Comparison of ENCODE assay signal across 1 cellular context in the genomic region with DNA sequence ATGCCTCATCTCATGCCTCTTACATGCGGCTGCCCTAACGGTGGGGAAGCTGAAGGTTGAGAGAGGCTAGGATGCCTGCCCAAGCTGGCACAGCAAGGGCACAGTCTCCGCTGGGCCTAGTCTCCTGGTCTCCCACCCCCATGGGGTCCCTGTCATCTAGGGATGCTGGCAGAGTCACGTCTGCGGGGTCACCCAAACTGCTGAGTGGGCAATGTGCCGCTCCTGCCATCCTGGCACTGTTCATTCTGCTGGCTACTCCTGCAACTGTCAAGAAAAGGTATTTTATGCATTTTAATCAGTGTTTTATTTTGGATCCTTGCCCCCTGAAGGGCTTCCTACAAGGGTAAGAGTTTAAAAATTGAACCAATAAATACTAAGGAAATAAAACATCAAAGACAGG.
TF ChIP-seq lines count a peak whose summit lies in the region.

No MANE protein-coding gene starts in this region.

TF ChIP-seq in IMR-90, 13 proteins besides CTCF, POLR2A, EP300 and RAD21 (continued from another document):
- TF ChIP-seq, protein P1, sequence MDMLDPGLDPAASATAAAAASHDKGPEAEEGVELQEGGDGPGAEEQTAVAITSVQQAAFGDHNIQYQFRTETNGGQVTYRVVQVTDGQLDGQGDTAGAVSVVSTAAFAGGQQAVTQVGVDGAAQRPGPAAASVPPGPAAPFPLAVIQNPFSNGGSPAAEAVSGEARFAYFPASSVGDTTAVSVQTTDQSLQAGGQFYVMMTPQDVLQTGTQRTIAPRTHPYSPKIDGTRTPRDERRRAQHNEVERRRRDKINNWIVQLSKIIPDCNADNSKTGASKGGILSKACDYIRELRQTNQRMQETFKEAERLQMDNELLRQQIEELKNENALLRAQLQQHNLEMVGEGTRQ (IDR thresholded peaks at IDR 0.05; ENCODE audit: low read depth, low read length) = no peak
- TF ChIP-seq FOS (IDR thresholded peaks at IDR 0.05; ENCODE audit: low read depth, low read length) = no peak
- TF ChIP-seq CEBPB (IDR thresholded peaks at IDR 0.05; ENCODE audit: low read depth, low read length) = no peak
- TF ChIP-seq MAFK (IDR thresholded peaks at IDR 0.05; ENCODE audit: low read depth, low read length) = no peak
- no peak for TF ChIP-seq MAZ (IDR thresholded peaks at IDR 0.05; ENCODE audit: borderline replicate concordance, low read depth, low read length)
- no peak for TF ChIP-seq MXI1 (IDR thresholded peaks at IDR 0.05; ENCODE audit: borderline replicate concordance, low read depth, low read length)
- TF ChIP-seq, protein P2, sequence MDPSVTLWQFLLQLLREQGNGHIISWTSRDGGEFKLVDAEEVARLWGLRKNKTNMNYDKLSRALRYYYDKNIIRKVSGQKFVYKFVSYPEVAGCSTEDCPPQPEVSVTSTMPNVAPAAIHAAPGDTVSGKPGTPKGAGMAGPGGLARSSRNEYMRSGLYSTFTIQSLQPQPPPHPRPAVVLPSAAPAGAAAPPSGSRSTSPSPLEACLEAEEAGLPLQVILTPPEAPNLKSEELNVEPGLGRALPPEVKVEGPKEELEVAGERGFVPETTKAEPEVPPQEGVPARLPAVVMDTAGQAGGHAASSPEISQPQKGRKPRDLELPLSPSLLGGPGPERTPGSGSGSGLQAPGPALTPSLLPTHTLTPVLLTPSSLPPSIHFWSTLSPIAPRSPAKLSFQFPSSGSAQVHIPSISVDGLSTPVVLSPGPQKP (IDR thresholded peaks at IDR 0.05; ENCODE audit: borderline replicate concordance, low read depth, low read length) = no peak
- no peak for TF ChIP-seq SMC3 (IDR thresholded peaks at IDR 0.05; ENCODE audit: low read depth, low read length)
- TF ChIP-seq RFX5 (IDR thresholded peaks at IDR 0.05; ENCODE audit: low read depth, low read length) = no peak
- TF ChIP-seq NFE2L2 (IDR thresholded peaks at IDR 0.05; ENCODE audit: low read depth, low read length) = no peak
- TF ChIP-seq BHLHE40 (IDR thresholded peaks at IDR 0.05; ENCODE audit: low read depth, low read length) = no peak
TF ChIP-seq in IMR-90: peak in this region for 0.
